12 cellular contexts compared by ENCODE assay signal in genomic region chr3:36494461-36495109, GRCh38.
A peak's percentile ranks its signal among the peaks of the same experiment; 100 is the strongest.
DNase-seq lines count a peak whose midpoint lies in the region; FAIRE-seq and TF ChIP-seq lines count a peak whose summit lies in the region.
"Had no signal": no experiment of that assay in that cellular context is flagged by ENCODE, and none has a peak within 500 bp of the region (broad histone marks: within the 10 kb centered on the region; RNA-seq: fewer than 3 reads in every experiment).

No MANE protein-coding gene starts in this region.

- H3K9ac ChIP-seq in trophoblast cell (ENCODE audit: low read length): no peak overlapping the region

- no peak overlapping the region for H3K27ac ChIP-seq in trophoblast cell (ENCODE audit: low read depth, low read length)

- H4K91ac ChIP-seq in trophoblast cell (ENCODE audit: low read depth, low read length): no peak overlapping the region

- POLR2A ChIA-PET in BJ (lab: Charles Lee) (interaction anchor here (0.6 to 1.2 kb wide), 2 partner anchors 12 to 20 kb away, joined by 3 read pairs; no protein-coding TSS in a partner anchor), GM10248 (lab: Yijun Ruan, JAX) (no interaction called here)

- H3K9me3 ChIP-seq in trophoblast cell (ENCODE audit: insufficient read depth, low read depth, low read length): no peaks in the 10 kb centered on the region

- no peak for FAIRE-seq in D721Med (lab: Jason Lieb, UNC)
- FAIRE-seq: GM18507 had no signal

- no peak overlapping the region for H3K14ac ChIP-seq in trophoblast cell (ENCODE audit: low read length)

- H4K8ac ChIP-seq in trophoblast cell (ENCODE audit: low read depth, low read length): no peak overlapping the region

- H3K79me2 ChIP-seq in trophoblast cell (ENCODE audit: control insufficient read depth, insufficient read depth, low read length, poor library complexity): no peaks in the 10 kb centered on the region

- no peak for TF ChIP-seq CTCF in BJ (IDR thresholded peaks at IDR 0.05; ENCODE audit: insufficient read depth, low read depth, low read length)
- no peak for TF ChIP-seq CTCF in D721Med (IDR thresholded peaks at IDR 0.05; ENCODE audit: insufficient read depth, missing control alignments)
- no peak for TF ChIP-seq CTCF in GM10266 (IDR thresholded peaks at IDR 0.05; ENCODE audit: control insufficient read depth, insufficient read depth, low read depth, missing control alignments)
- no peak for TF ChIP-seq CTCF in GM10248 (IDR thresholded peaks at IDR 0.05; ENCODE audit: control extremely low read depth, extremely low read depth, low read depth, missing control alignments)

- WGBS in trophoblast cell (ENCODE audit: extremely low coverage, insufficient coverage, insufficient read length): no CpG with 5 or more reads among the region's 3 CpGs

- H2BK12ac ChIP-seq in trophoblast cell (ENCODE audit: low read length): no peak overlapping the region

- CTCF ChIA-PET in BJ (lab: Yijun Ruan, JAX) (interaction anchor here (0.6 kb wide), 1 partner anchor 43 kb away, joined by 3 read pairs; no protein-coding TSS in a partner anchor), GM10248 (lab: Yijun Ruan, JAX) (interaction anchor here (1.1 kb wide), 1 partner anchor 29 kb away, joined by 3 read pairs; no protein-coding TSS in a partner anchor)

- no peaks in the 10 kb centered on the region for H3K79me1 ChIP-seq in trophoblast cell (ENCODE audit: low read length)

- H2BK120ac ChIP-seq in trophoblast cell (ENCODE audit: insufficient read depth, low read length, poor library complexity): no peak overlapping the region

- H3K36me3 ChIP-seq in BJ (ENCODE audit: control insufficient read depth, insufficient read depth, low read length) (peaks cover 4% of the 10 kb centered on the region), trophoblast cell (ENCODE audit: control insufficient read depth in 1 of 2, insufficient read depth in 2 of 2, low read length in 2 of 2) (no peaks in the 10 kb centered on the region)

- no peak overlapping the region for H2AFZ ChIP-seq in trophoblast cell (ENCODE audit: insufficient read depth, low read length, poor library complexity)

- no peak overlapping the region for H3K4me2 ChIP-seq in trophoblast cell (ENCODE audit: low read length)

- DNase-seq in BJ (ENCODE audit: low read depth): peak; percentile 75
- peak; percentile 87 for DNase-seq in NOMO-1 treated with DMSO at 0.1 percent for 48 hours (lab: John Stamatoyannopoulos, UW; ENCODE audit: unreplicated experiment)
- peak; percentile 92 for DNase-seq in fibroblast of gingiva (ENCODE audit: low read depth)
- peak; percentile 1 to 42 for DNase-seq in trophoblast cell
- DNase-seq in D721Med (ENCODE audit: insufficient read length, low spot score): no peak
- no peak for DNase-seq in GM10266 (ENCODE audit: extremely low spot score)
- no peak for DNase-seq in GM10248 (ENCODE audit: extremely low spot score)
- no peak for DNase-seq in NCI-H446 (lab: John Stamatoyannopoulos, UW)
- DNase-seq: activated effector memory CD4-positive, alpha-beta T cell treated with anti-CD3 and anti-CD28 coated beads, Interleukin-2, amount 50 U/mL, for 16 hours; NCI-H1048; nucleus accumbens had no signal

- H4K12ac ChIP-seq in trophoblast cell (ENCODE audit: low read depth, low read length): no peak overlapping the region

- H2BK5ac ChIP-seq in trophoblast cell (ENCODE audit: low read depth, low read length, poor library complexity): no peak overlapping the region

- no peak overlapping the region for H3K18ac ChIP-seq in trophoblast cell (ENCODE audit: low read length)

- no peak overlapping the region for H3K4me3 ChIP-seq in BJ (ENCODE audit: low read depth, low read length)
- H3K4me3 ChIP-seq in trophoblast cell (ENCODE audit: low read depth, low read length): no peak overlapping the region

- H3K27me3 ChIP-seq in BJ (ENCODE audit: control insufficient read depth, insufficient read depth, low read length) (no peaks in the 10 kb centered on the region), trophoblast cell (ENCODE audit: insufficient read depth, low read length) (no peaks in the 10 kb centered on the region)

- H3K4ac ChIP-seq in trophoblast cell (ENCODE audit: low read depth, low read length): no peak overlapping the region

- H3K23ac ChIP-seq in trophoblast cell (ENCODE audit: low read length): no peak overlapping the region

- no peak overlapping the region for H2AK5ac ChIP-seq in trophoblast cell (ENCODE audit: low read length)

- H3K4me1 ChIP-seq in trophoblast cell (ENCODE audit: control insufficient read depth in 1 of 2, insufficient read depth in 2 of 2, low read length in 2 of 2): no peaks in the 10 kb centered on the region

Comparison
In these comparisons a context has a peak if more than half of its experiments do, and no peak if none do; other contexts are left out.
1. DNase-seq: peak in BJ (single experiment), NOMO-1 treated with DMSO at 0.1 percent for 48 hours (single experiment), fibroblast of gingiva (single experiment) and trophoblast cell (2 of 2); none in D721Med (single experiment), GM10266 (single experiment), GM10248 (single experiment) and NCI-H446 (0 of 2).